ENCODE assay signal across 8 cellular contexts in genomic region chr7:25124485-25125136, GRCh38. TPM values are rescaled to one million over a fixed set of nuclear protein-coding genes. Genes with fewer than 3 reads are reported as not detected.
DNase-seq lines count a peak whose midpoint lies in the region; ATAC-seq and TF ChIP-seq lines count a peak whose summit lies in the region.

No MANE protein-coding gene starts in this region.

- H3K9me3 ChIP-seq in effector memory CD4-positive, alpha-beta T cell (ENCODE audit: control insufficient read depth, low read length): no peaks in the 10 kb centered on the region
- H3K9me3 ChIP-seq in vagina: no peaks in the 10 kb centered on the region

- H3K4me3 Mint-ChIP-seq in naive B cell: peak overlapping the region; percentile 93 to 100 (median 98)

- H3K4me1 Mint-ChIP-seq in naive B cell: peaks cover 18 to 30% (median 19%) of the 10 kb centered on the region in 3 donors

- ATAC-seq in HG02870 (IDR thresholded peaks at IDR 0.05; ENCODE audit: unreplicated experiment) (peak; percentile 9), naive B cell (ENCODE audit: low read depth in 2 of 2) (no peak)

- intact Hi-C loops in vagina (cut with DNase I): no loop called here

- no peaks in the 10 kb centered on the region for H3K27me3 Mint-ChIP-seq in naive B cell

- peak overlapping the region; percentile 99 to 100 (median 100) for H3K27ac Mint-ChIP-seq in naive B cell

- no peak for TF ChIP-seq POLR2A in vagina (IDR thresholded peaks at IDR 0.05)

- H3K27ac ChIP-seq in effector memory CD4-positive, alpha-beta T cell (ENCODE audit: insufficient read depth, low read length, poor library complexity, severe bottlenecking): peak overlapping the region; percentile 95
- peak overlapping the region; percentile 97 for H3K27ac ChIP-seq in vagina

- H3K4me1 ChIP-seq in effector memory CD4-positive, alpha-beta T cell (ENCODE audit: control insufficient read depth, insufficient read depth, low read length, poor library complexity, severe bottlenecking): no peaks in the 10 kb centered on the region
- H3K4me1 ChIP-seq in vagina: peaks cover 11% of the 10 kb centered on the region

- peak; percentile 51 for DNase-seq in COLO668 (lab: John Stamatoyannopoulos, UW; ENCODE audit: unreplicated experiment)
- DNase-seq in UCSD-AML1 (lab: John Stamatoyannopoulos, UW; ENCODE audit: unreplicated experiment): peak; percentile 25
- no peak for DNase-seq in effector memory CD4-positive, alpha-beta T cell
- DNase-seq in naive B cell: peak; percentile 18
- peak in 1 of 2 donors; percentile 91 for DNase-seq in vagina (ENCODE audit: extremely low spot score in 2 of 2)
- DNase-seq in mucosa of gallbladder (ENCODE audit: low spot score): no peak
- no peak for DNase-seq in amniotic stem cell (lab: John Stamatoyannopoulos, UW)

- H3K4me3 ChIP-seq in effector memory CD4-positive, alpha-beta T cell (ENCODE audit: insufficient read depth, low read depth, low read length, poor library complexity, severe bottlenecking): peak overlapping the region; percentile 61
- peak overlapping the region; percentile 84 to 97 for H3K4me3 ChIP-seq in vagina

- no peak for TF ChIP-seq CTCF in vagina (IDR thresholded peaks at IDR 0.05)

- H3K27me3 ChIP-seq in effector memory CD4-positive, alpha-beta T cell (replicated peaks; ENCODE audit: control insufficient read depth, insufficient read depth, low read length, poor library complexity, severe bottlenecking): no peaks in the 10 kb centered on the region
- H3K27me3 ChIP-seq in vagina: no peaks in the 10 kb centered on the region

- H3K9me3 Mint-ChIP-seq in naive B cell: no peaks in the 10 kb centered on the region

- peaks cover 20% of the 10 kb centered on the region for H3K36me3 ChIP-seq in effector memory CD4-positive, alpha-beta T cell (ENCODE audit: control insufficient read depth, insufficient read depth, low read length)
- peaks cover 0 to 20% of the 10 kb centered on the region in 2 donors for H3K36me3 ChIP-seq in vagina

- H3K36me3 Mint-ChIP-seq in naive B cell: peaks cover 11 to 13% of the 10 kb centered on the region in 2 donors

RNA-seq across cellular contexts. Expression of gene CYCS, which starts 0.4 kb away (rescaled TPM):
- polyA plus RNA-seq in naive B cell (ENCODE audit: low read depth in 6 of 6): 100 to 1,000 TPM; 126 to 139 (median 131) TPM
- total RNA-seq in vagina (21.6 TPM), mucosa of gallbladder (120 TPM)

Comparison
In these comparisons a context has a peak if more than half of its experiments do, and no peak if none do; other contexts are left out.
1. DNase-seq: peak in COLO668 (single experiment), UCSD-AML1 (single experiment) and naive B cell (single experiment); none in effector memory CD4-positive, alpha-beta T cell (0 of 3), mucosa of gallbladder (single experiment) and amniotic stem cell (single experiment).